Comparison of ENCODE assay signal across 25 cellular contexts in genomic region chr3:187209501-187209900, GRCh38. TPM values are rescaled to one million over a fixed set of nuclear protein-coding genes. Genes with fewer than 3 reads are reported as not detected.
DNase-seq lines count a peak whose midpoint lies in the region; ATAC-seq and TF ChIP-seq lines count a peak whose summit lies in the region.
"Had no signal": no experiment of that assay in that cellular context is flagged by ENCODE, and none has a peak within 500 bp of the region (broad histone marks: within the 10 kb centered on the region; RNA-seq: fewer than 3 reads in every experiment).

No MANE protein-coding gene starts in this region.

- H3K14ac ChIP-seq in IMR-90 (replicated peaks; ENCODE audit: low read depth, low read length): no peak overlapping the region

- no peak overlapping the region for H2AFZ ChIP-seq in IMR-90 (replicated peaks; ENCODE audit: low read length, poor library complexity)

- CTCF ChIA-PET in IMR-90 (lab: Yijun Ruan, JAX) (interaction anchor here (1.2 to 1.9 kb wide), 3 partner anchors 11 to 470 kb away, joined by 3 to 7 read pairs (median 6); no protein-coding TSS in a partner anchor), T-cell (lab: Charles Lee) (no interaction called here)

- no peak for TF ChIP-seq CTCF in AG09309 (IDR thresholded peaks at IDR 0.05; ENCODE audit: control insufficient read depth, insufficient read depth, low read depth, low read length, missing control alignments)
- no peak for TF ChIP-seq CTCF in IMR-90 (conservative IDR thresholded peaks at IDR 0.05; ENCODE audit: low read depth, low read length)
- no peak for TF ChIP-seq CTCF in esophagus muscularis mucosa (IDR thresholded peaks at IDR 0.05)

- no peaks in the 10 kb centered on the region for H4K20me1 ChIP-seq in IMR-90 (ENCODE audit: insufficient read depth, low read length)

- H3K27ac ChIP-seq in IMR-90 (ENCODE audit: insufficient read depth, low read length): no peak overlapping the region
- peak overlapping the region in 3 of 4 donors; percentile 20 to 71 (median 67) for H3K27ac ChIP-seq in esophagus muscularis mucosa (replicated peaks in 1 of 4)
- H3K27ac ChIP-seq in rectal smooth muscle tissue (ENCODE audit: low read depth, low read length): peak overlapping the region; percentile 55
- H3K27ac ChIP-seq: foreskin keratinocyte, psoas muscle, tibial nerve had no signal

- H3K18ac ChIP-seq in IMR-90 (ENCODE audit: low read depth, low read length): no peak overlapping the region

- H3K9me3 ChIP-seq in IMR-90 (ENCODE audit: control insufficient read depth, insufficient read depth, low read length) (peaks cover 2% of the 10 kb centered on the region; the same call in 1 of the 2 replicates), esophagus muscularis mucosa (no peaks in the 10 kb centered on the region)
- H3K9me3 ChIP-seq: BE2C, psoas muscle, tibial nerve had no signal

- no peak overlapping the region for H3K4me2 ChIP-seq in IMR-90 (ENCODE audit: low read depth, low read length)

- 0 out of 2 replicates have a peak overlapping the region, but pooled peaks have one; percentile 34 for H2BK20ac ChIP-seq in IMR-90 (ENCODE audit: low read depth, low read length)

- H3K9ac ChIP-seq in IMR-90 (ENCODE audit: low read depth, low read length) (no peak overlapping the region), rectal smooth muscle tissue (ENCODE audit: low read length) (no peak overlapping the region)

- no peak overlapping the region for H3K4me3 Mint-ChIP-seq in activated T-helper 1 cell treated with anti-CD3 and anti-CD28 coated beads, Interleukin-12 subunit alpha, Interleukin-12 subunit beta, Interleukin-2, Interleukin-4 antibody, amounts not matched to agents 30 ng/mL and 10 ng/mL and 1 ng/mL, durations not matched to agents 14 hours and 24 hours and 36 hours
- H3K4me3 Mint-ChIP-seq in T-cell: no peak overlapping the region
- H3K4me3 Mint-ChIP-seq: activated CD4-positive, alpha-beta memory T cell treated with anti-CD3 and anti-CD28 coated beads for 36 hours; activated naive CD8-positive, alpha-beta T cell treated with anti-CD3 and anti-CD28 coated beads, Interleukin-2, amount 10 ng/mL, durations not matched to agents 7 days and 5 days; CD8-positive, alpha-beta memory T cell; stimulated activated naive CD8-positive, alpha-beta T cell treated with anti-CD3 and anti-CD28 coated beads, Interleukin-15, Interleukin-2, amounts not matched to agents 100 ng/mL and 50 ng/mL, for 24 hours; T-helper 1 cell treated with Interleukin-12 subunit alpha and Interleukin-12 subunit beta and Interleukin-4 antibody, amounts not matched to agents 30 μg/mL and 1 μg/mL, for 36 hours had no signal

- H4K91ac ChIP-seq in IMR-90 (ENCODE audit: insufficient read depth, low read depth, low read length): no peak overlapping the region

- no TSS peak for BruUV-seq in IMR-90 (replicated peaks; lab: Mats Ljungman, UMichigan)

- TF ChIP-seq POLR2A in IMR-90 (IDR thresholded peaks at IDR 0.05; ENCODE audit: low read depth, low read length) (no peak), esophagus muscularis mucosa (IDR thresholded peaks at IDR 0.05; ENCODE audit: low read depth) (no peak)

- TF ChIP-seq EP300 in esophagus muscularis mucosa (IDR thresholded peaks at IDR 0.05): no peak

- no peak overlapping the region for H2BK120ac ChIP-seq in IMR-90 (ENCODE audit: low read depth, low read length)

- no peak overlapping the region for H2BK15ac ChIP-seq in IMR-90 (ENCODE audit: low read depth, low read length)

- H3K36me3 ChIP-seq in IMR-90 (ENCODE audit: control insufficient read depth, insufficient read depth, low read length) (no peaks in the 10 kb centered on the region), esophagus muscularis mucosa (no peaks in the 10 kb centered on the region), rectal smooth muscle tissue (ENCODE audit: control insufficient read depth, insufficient read depth, low read length) (no peaks in the 10 kb centered on the region)
- H3K36me3 ChIP-seq: BE2C, tibial nerve had no signal

- no peaks in the 10 kb centered on the region for H3K9me1 ChIP-seq in IMR-90 (ENCODE audit: insufficient read depth, low read length)

- intact Hi-C loops in IMR-90 (cut with micrococcal nuclease) (loop anchor here (1.0 kb wide), 1 partner anchor 13 kb away; no protein-coding TSS in a partner anchor), esophagus muscularis mucosa (cut with DNase I) (no loop called here)
- intact Hi-C loops in activated T-helper 1 cell treated with anti-CD3 and anti-CD28 coated beads, Interleukin-12 subunit alpha, Interleukin-12 subunit beta, Interleukin-2, Interleukin-4 antibody, amounts not matched to agents 30 ng/mL and 10 ng/mL and 1 ng/mL, durations not matched to agents 14 hours and 24 hours and 36 hours (cut with micrococcal nuclease): no loop called here

- DNase-seq in AG09309 (ENCODE audit: low read depth) (peak; percentile 31), IMR-90 (no peak), esophagus muscularis mucosa (ENCODE audit: extremely low spot score) (no peak), T-cell (no peak), NCI-H2171 (lab: John Stamatoyannopoulos, UW) (no peak)
- DNase-seq in activated T-helper 1 cell treated with anti-CD3 and anti-CD28 coated beads, Interleukin-12 subunit alpha, Interleukin-12 subunit beta, Interleukin-2, Interleukin-4 antibody, amounts not matched to agents 30 ng/mL and 10 ng/mL and 1 ng/mL, durations not matched to agents 14 hours and 24 hours and 36 hours (ENCODE audit: low spot score): no peak
- DNase-seq: activated CD4-positive, alpha-beta memory T cell treated with anti-CD3 and anti-CD28 coated beads for 36 hours; activated naive CD8-positive, alpha-beta T cell treated with anti-CD3 and anti-CD28 coated beads, Interleukin-2, amount 10 ng/mL, durations not matched to agents 7 days and 5 days; BE2C; CD8-positive, alpha-beta memory T cell; foreskin keratinocyte; Kasumi-1; mammary epithelial cell; psoas muscle; RPMI8226 had no signal

- H2AK9ac ChIP-seq in IMR-90 (replicated peaks; ENCODE audit: low read depth, low read length, poor library complexity): no peak overlapping the region

- H3K27me3 ChIP-seq in IMR-90 (ENCODE audit: control insufficient read depth, insufficient read depth, low read length) (peaks cover 4% of the 10 kb centered on the region; the same call in 1 of the 2 replicates), esophagus muscularis mucosa (no peaks in the 10 kb centered on the region), rectal smooth muscle tissue (ENCODE audit: control insufficient read depth, insufficient read depth, low read length) (no peaks in the 10 kb centered on the region)
- H3K27me3 ChIP-seq: tibial nerve had no signal

- no peak overlapping the region for H3K56ac ChIP-seq in IMR-90 (ENCODE audit: extremely low read depth, insufficient read depth, low read length)

- H3K23ac ChIP-seq in IMR-90 (ENCODE audit: low read depth, low read length): no peak overlapping the region

- no peak for TF ChIP-seq RAD21 in IMR-90 (IDR thresholded peaks at IDR 0.05; ENCODE audit: low read length)

- in situ Hi-C loops in IMR-90 (cut with MboI; ENCODE audit: low sequenced_read_pairs): no loop called here

- H3K4ac ChIP-seq in IMR-90 (ENCODE audit: low read depth, low read length): no peak overlapping the region

- H2BK5ac ChIP-seq in IMR-90 (ENCODE audit: low read depth, low read length, poor library complexity, severe bottlenecking): no peak overlapping the region

- no peak overlapping the region for H2AK5ac ChIP-seq in IMR-90 (ENCODE audit: low read depth, low read length)

- H3K36me3 Mint-ChIP-seq in activated T-helper 1 cell treated with anti-CD3 and anti-CD28 coated beads, Interleukin-12 subunit alpha, Interleukin-12 subunit beta, Interleukin-2, Interleukin-4 antibody, amounts not matched to agents 30 ng/mL and 10 ng/mL and 1 ng/mL, durations not matched to agents 14 hours and 24 hours and 36 hours (ENCODE audit: low read depth): no peaks in the 10 kb centered on the region
- no peaks in the 10 kb centered on the region for H3K36me3 Mint-ChIP-seq in T-cell
- H3K36me3 Mint-ChIP-seq: activated CD4-positive, alpha-beta memory T cell treated with anti-CD3 and anti-CD28 coated beads for 36 hours had no signal

- no peaks in the 10 kb centered on the region for H3K9me3 Mint-ChIP-seq in activated T-helper 1 cell treated with anti-CD3 and anti-CD28 coated beads, Interleukin-12 subunit alpha, Interleukin-12 subunit beta, Interleukin-2, Interleukin-4 antibody, amounts not matched to agents 30 ng/mL and 10 ng/mL and 1 ng/mL, durations not matched to agents 14 hours and 24 hours and 36 hours
- no peaks in the 10 kb centered on the region for H3K9me3 Mint-ChIP-seq in T-cell
- H3K9me3 Mint-ChIP-seq: activated CD4-positive, alpha-beta memory T cell treated with anti-CD3 and anti-CD28 coated beads for 36 hours; activated naive CD8-positive, alpha-beta T cell treated with anti-CD3 and anti-CD28 coated beads, Interleukin-2, amount 10 ng/mL, durations not matched to agents 7 days and 5 days; CD8-positive, alpha-beta memory T cell; stimulated activated naive CD8-positive, alpha-beta T cell treated with anti-CD3 and anti-CD28 coated beads, Interleukin-15, Interleukin-2, amounts not matched to agents 100 ng/mL and 50 ng/mL, for 24 hours; T-helper 1 cell treated with Interleukin-12 subunit alpha and Interleukin-12 subunit beta and Interleukin-4 antibody, amounts not matched to agents 30 μg/mL and 1 μg/mL, for 36 hours had no signal

- peaks cover 8% of the 10 kb centered on the region for H3K4me1 ChIP-seq in IMR-90 (ENCODE audit: control insufficient read depth, insufficient read depth, low read length)
- H3K4me1 ChIP-seq in esophagus muscularis mucosa: peaks cover 22 to 62% (median 54%) of the 10 kb centered on the region in 4 donors
- H3K4me1 ChIP-seq in rectal smooth muscle tissue (ENCODE audit: control insufficient read depth, insufficient read depth, low read length): peaks cover 36% of the 10 kb centered on the region
- H3K4me1 ChIP-seq: BE2C, foreskin keratinocyte had no signal

- no peak overlapping the region for H4K8ac ChIP-seq in IMR-90 (ENCODE audit: low read depth in 2 of 2, low read length in 2 of 2)

- no peak for ATAC-seq in IMR-90 (ENCODE audit: low read depth)
- ATAC-seq in T-cell (replicated peaks in 1 of 4): no peak
- ATAC-seq in GM21825 (IDR thresholded peaks at IDR 0.05; ENCODE audit: unreplicated experiment): no peak
- ATAC-seq: activated CD4-positive, CD25-positive, alpha-beta regulatory T cell treated with anti-CD3 and anti-CD28 coated beads, Interleukin-2, amount 50 U/mL, for 24 hours; foreskin keratinocyte; HepG2; psoas muscle had no signal

- H3K4me1 Mint-ChIP-seq in activated T-helper 1 cell treated with anti-CD3 and anti-CD28 coated beads, Interleukin-12 subunit alpha, Interleukin-12 subunit beta, Interleukin-2, Interleukin-4 antibody, amounts not matched to agents 30 ng/mL and 10 ng/mL and 1 ng/mL, durations not matched to agents 14 hours and 24 hours and 36 hours (ENCODE audit: low read depth): no peaks in the 10 kb centered on the region
- H3K4me1 Mint-ChIP-seq in T-cell: no peaks in the 10 kb centered on the region
- H3K4me1 Mint-ChIP-seq: activated naive CD8-positive, alpha-beta T cell treated with anti-CD3 and anti-CD28 coated beads, Interleukin-2, amount 10 ng/mL, durations not matched to agents 7 days and 5 days; CD8-positive, alpha-beta memory T cell had no signal

- H3K79me1 ChIP-seq in IMR-90 (ENCODE audit: low read depth in 1 of 2, low read length in 2 of 2): no peaks in the 10 kb centered on the region

- H3K4me3 ChIP-seq in AG09309 (ENCODE audit: control insufficient read depth, low read depth, low read length) (no peak overlapping the region), IMR-90 (ENCODE audit: insufficient read depth, low read depth, low read length) (no peak overlapping the region), esophagus muscularis mucosa (no peak overlapping the region), rectal smooth muscle tissue (ENCODE audit: low read length) (no peak overlapping the region)
- H3K4me3 ChIP-seq: psoas muscle, tibial nerve had no signal

- no peak overlapping the region for H4K5ac ChIP-seq in IMR-90 (ENCODE audit: low read depth, low read length)

- POLR2A ChIA-PET in IMR-90 (lab: Charles Lee; ENCODE audit: unreplicated experiment) (interaction anchor here (0.6 kb wide), 2 partner anchors 55 to 96 kb away, joined by 3 to 7 read pairs; no protein-coding TSS in a partner anchor), T-cell (lab: Charles Lee) (no interaction called here)

- H3K27me3 Mint-ChIP-seq in activated T-helper 1 cell treated with anti-CD3 and anti-CD28 coated beads, Interleukin-12 subunit alpha, Interleukin-12 subunit beta, Interleukin-2, Interleukin-4 antibody, amounts not matched to agents 30 ng/mL and 10 ng/mL and 1 ng/mL, durations not matched to agents 14 hours and 24 hours and 36 hours (ENCODE audit: insufficient read depth): peaks cover 20% of the 10 kb centered on the region
- H3K27me3 Mint-ChIP-seq in T-cell: peaks cover 10 to 14% of the 10 kb centered on the region in 2 donors

- no peak overlapping the region for H3K27ac Mint-ChIP-seq in activated T-helper 1 cell treated with anti-CD3 and anti-CD28 coated beads, Interleukin-12 subunit alpha, Interleukin-12 subunit beta, Interleukin-2, Interleukin-4 antibody, amounts not matched to agents 30 ng/mL and 10 ng/mL and 1 ng/mL, durations not matched to agents 14 hours and 24 hours and 36 hours
- no peak overlapping the region for H3K27ac Mint-ChIP-seq in T-cell
- H3K27ac Mint-ChIP-seq: activated CD4-positive, alpha-beta memory T cell treated with anti-CD3 and anti-CD28 coated beads for 36 hours; activated naive CD8-positive, alpha-beta T cell treated with anti-CD3 and anti-CD28 coated beads, Interleukin-2, amount 10 ng/mL, durations not matched to agents 7 days and 5 days; CD8-positive, alpha-beta memory T cell; stimulated activated naive CD8-positive, alpha-beta T cell treated with anti-CD3 and anti-CD28 coated beads, Interleukin-15, Interleukin-2, amounts not matched to agents 100 ng/mL and 50 ng/mL, for 24 hours; T-helper 1 cell treated with Interleukin-12 subunit alpha and Interleukin-12 subunit beta and Interleukin-4 antibody, amounts not matched to agents 30 μg/mL and 1 μg/mL, for 36 hours had no signal

- dilution Hi-C loops in IMR-90 (cut with HindIII; ENCODE audit: low sequenced_read_pairs, unreplicated experiment): loop anchor here (25.0 kb wide), 1 partner anchor 478 kb away; no protein-coding TSS in a partner anchor

RNA-seq across cellular contexts. Expression of gene RTP1, which starts 12.2 kb away (rescaled TPM):
- total RNA-seq in IMR-90 (2012; rRNA removed): not detected in 2 replicates
- not detected in 2 replicates for polyA plus RNA-seq in IMR-90 (2012; rRNA removed)
- polyA plus RNA-seq in IMR-90 (2012; cell fraction: cytosol; rRNA removed): not detected in 2 replicates
- polyA plus RNA-seq in IMR-90 (2012; cell fraction: nucleus; rRNA removed; ENCODE audit: low replicate concordance): not detected in 2 replicates
- not detected for total RNA-seq in esophagus muscularis mucosa
- not detected in 2 replicates for total RNA-seq in activated T-helper 1 cell treated with anti-CD3 and anti-CD28 coated beads, Interleukin-12 subunit alpha, Interleukin-12 subunit beta, Interleukin-2, Interleukin-4 antibody, amounts not matched to agents 30 ng/mL and 10 ng/mL and 1 ng/mL, durations not matched to agents 14 hours and 24 hours and 36 hours
- total RNA-seq in T-cell: not detected
- total RNA-seq: activated CD4-positive, alpha-beta memory T cell treated with anti-CD3 and anti-CD28 coated beads for 36 hours; activated naive CD8-positive, alpha-beta T cell treated with anti-CD3 and anti-CD28 coated beads, Interleukin-2, amount 10 ng/mL, durations not matched to agents 7 days and 5 days; CD8-positive, alpha-beta memory T cell; foreskin keratinocyte; HepG2; mammary epithelial cell; NCI-H460; psoas muscle; SK-MEL-5; skeletal muscle tissue; tibial nerve had no signal
- polyA plus RNA-seq: CD8-positive, alpha-beta memory T cell; foreskin keratinocyte; HepG2; mammary epithelial cell; psoas muscle had no signal
